1 cellular context compared by ENCODE assay signal in genomic region chr11:41414771-41415440, GRCh38.
TF ChIP-seq lines count a peak whose summit lies in the region.

No MANE protein-coding gene starts in this region.

TF ChIP-seq in GM23338, 12 proteins besides CTCF, POLR2A, EP300 and RAD21 (continued from another document):
- TF ChIP-seq, protein P1, sequence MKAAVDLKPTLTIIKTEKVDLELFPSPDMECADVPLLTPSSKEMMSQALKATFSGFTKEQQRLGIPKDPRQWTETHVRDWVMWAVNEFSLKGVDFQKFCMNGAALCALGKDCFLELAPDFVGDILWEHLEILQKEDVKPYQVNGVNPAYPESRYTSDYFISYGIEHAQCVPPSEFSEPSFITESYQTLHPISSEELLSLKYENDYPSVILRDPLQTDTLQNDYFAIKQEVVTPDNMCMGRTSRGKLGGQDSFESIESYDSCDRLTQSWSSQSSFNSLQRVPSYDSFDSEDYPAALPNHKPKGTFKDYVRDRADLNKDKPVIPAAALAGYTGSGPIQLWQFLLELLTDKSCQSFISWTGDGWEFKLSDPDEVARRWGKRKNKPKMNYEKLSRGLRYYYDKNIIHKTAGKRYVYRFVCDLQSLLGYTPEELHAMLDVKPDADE (IDR thresholded peaks at IDR 0.05): no peak
- TF ChIP-seq JUNB (IDR thresholded peaks at IDR 0.05; ENCODE audit: unreplicated experiment) (no peak), EZH2 (IDR thresholded peaks at IDR 0.05; ENCODE audit: low read depth, unreplicated experiment) (no peak), ZNF331 (CRISPR knock-in tag; IDR thresholded peaks at IDR 0.05; ENCODE audit: low read depth) (no peak), ZNF462 (CRISPR knock-in tag; IDR thresholded peaks at IDR 0.05) (no peak), EZH2phosphoT487 (IDR thresholded peaks at IDR 0.05; ENCODE audit: unreplicated experiment) (no peak), CREB1 (CRISPR knock-in tag; IDR thresholded peaks at IDR 0.05; ENCODE audit: low read depth) (no peak), POLR2AphosphoS5 (IDR thresholded peaks at IDR 0.05; ENCODE audit: low read depth) (no peak), STAT1 (IDR thresholded peaks at IDR 0.05; ENCODE audit: unreplicated experiment) (no peak), NANOG (IDR thresholded peaks at IDR 0.05; ENCODE audit: borderline replicate concordance) (no peak)
